In the genomic region with DNA sequence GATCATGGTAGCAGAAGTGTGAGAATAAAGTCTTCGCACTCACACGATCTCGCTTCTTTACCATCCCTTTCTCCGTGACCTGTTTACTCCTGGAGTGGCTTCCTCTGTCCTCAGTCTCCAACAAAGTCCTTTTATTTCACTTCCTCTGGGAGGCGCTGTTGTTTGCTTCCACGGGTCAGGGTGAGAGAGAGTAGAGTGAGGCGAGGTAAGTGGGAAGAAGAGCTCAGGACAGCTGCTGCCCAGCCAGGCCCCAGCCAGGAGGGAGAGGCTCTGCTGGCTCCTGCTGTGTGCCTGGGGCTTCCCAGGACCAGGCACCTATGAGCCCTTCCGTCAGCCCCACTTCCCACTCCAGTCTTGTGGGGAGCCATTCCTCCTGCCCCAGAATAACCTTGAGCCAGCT, we compare ENCODE assay signal across 15 cellular contexts.
DNase-seq lines count a peak whose midpoint lies in the region; ATAC-seq and TF ChIP-seq lines count a peak whose summit lies in the region.
"Had no signal": no experiment of that assay in that cellular context is flagged by ENCODE, and none has a peak within 500 bp of the region (broad histone marks: within the 10 kb centered on the region; RNA-seq: fewer than 3 reads in every experiment).

No MANE protein-coding gene starts in this region.

- peak; percentile 44 for TF ChIP-seq CTCF in nephron progenitor cell (IDR thresholded peaks at IDR 0.05)
- no peak for TF ChIP-seq CTCF in CD14-positive monocyte (IDR thresholded peaks at IDR 0.05)
- TF ChIP-seq CTCF in lower lobe of right lung (IDR thresholded peaks at IDR 0.05), result no peak

- DNase-seq in NCI-H510A treated with DMSO at 0.1 percent for 48 hours (lab: John Stamatoyannopoulos, UW), result peak; percentile 27
- DNase-seq in NCI-H510A (lab: John Stamatoyannopoulos, UW), result no peak
- peak; percentile 26 for DNase-seq in SKM-1 (lab: John Stamatoyannopoulos, UW; ENCODE audit: unreplicated experiment)
- DNase-seq in nephron progenitor cell, result peak; percentile 18
- no peak for DNase-seq in CD14-positive monocyte (ENCODE audit: low spot score)
- no peak for DNase-seq in lower lobe of right lung
- DNase-seq: colonic mucosa; GDM1; HFFc6; naive thymus-derived CD4-positive, alpha-beta T cell; NCI-H774; T-cell had no signal

- ATAC-seq in HG03442 (IDR thresholded peaks at IDR 0.05; ENCODE audit: unreplicated experiment) (peak; percentile 41), lower lobe of right lung (no peak), GM19455 (IDR thresholded peaks at IDR 0.05; ENCODE audit: unreplicated experiment) (no peak)
- ATAC-seq: naive thymus-derived CD4-positive, alpha-beta T cell; T-cell had no signal

- H3K36me3 Mint-ChIP-seq in nephron progenitor cell (ENCODE audit: low read depth), result peaks cover 3% of the 10 kb centered on the region
- no peaks in the 10 kb centered on the region for H3K36me3 Mint-ChIP-seq in CD14-positive monocyte
- H3K36me3 Mint-ChIP-seq: naive thymus-derived CD4-positive, alpha-beta T cell; T-cell; type B pancreatic cell had no signal

- H3K9me3 ChIP-seq in lower lobe of right lung, result no peaks in the 10 kb centered on the region
- H3K9me3 ChIP-seq: colonic mucosa had no signal

- no peak overlapping the region for H3K27ac ChIP-seq in lower lobe of right lung
- H3K27ac ChIP-seq: colonic mucosa had no signal

- H3K27me3 Mint-ChIP-seq in nephron progenitor cell (ENCODE audit: low read depth, poor library complexity) (peaks cover 4% of the 10 kb centered on the region), CD14-positive monocyte (ENCODE audit: low read depth in 3 of 3) (peaks cover 0 to 2% (median 1%) of the 10 kb centered on the region in 3 donors)
- H3K27me3 Mint-ChIP-seq: T-cell had no signal

- H3K4me3 Mint-ChIP-seq in nephron progenitor cell (no peak overlapping the region), CD14-positive monocyte (no peak overlapping the region)
- H3K4me3 Mint-ChIP-seq: HFFc6; naive thymus-derived CD4-positive, alpha-beta T cell; T-cell; type B pancreatic cell had no signal

- H3K4me1 Mint-ChIP-seq in nephron progenitor cell, result peaks cover 33% of the 10 kb centered on the region
- no peaks in the 10 kb centered on the region for H3K4me1 Mint-ChIP-seq in CD14-positive monocyte
- H3K4me1 Mint-ChIP-seq: naive thymus-derived CD4-positive, alpha-beta T cell; T-cell had no signal

- H3K4me3 ChIP-seq in lower lobe of right lung, result no peak overlapping the region
- H3K4me3 ChIP-seq: colonic mucosa had no signal

- intact Hi-C loops in CD14-positive monocyte (cut with micrococcal nuclease), result no loop called here
- intact Hi-C loops in lower lobe of right lung (cut with DNase I), result no loop called here

- no peaks in the 10 kb centered on the region for H3K36me3 ChIP-seq in lower lobe of right lung
- H3K36me3 ChIP-seq: colonic mucosa had no signal

- H3K9me3 Mint-ChIP-seq in nephron progenitor cell, result peaks cover 11% of the 10 kb centered on the region
- H3K9me3 Mint-ChIP-seq in CD14-positive monocyte, result peaks cover 0 to 11% (median 2%) of the 10 kb centered on the region in 7 donors
- H3K9me3 Mint-ChIP-seq: naive thymus-derived CD4-positive, alpha-beta T cell; T-cell; type B pancreatic cell had no signal

- H3K27ac Mint-ChIP-seq in nephron progenitor cell, result peak overlapping the region; percentile 39
- no peak overlapping the region for H3K27ac Mint-ChIP-seq in CD14-positive monocyte
- H3K27ac Mint-ChIP-seq: HFFc6; naive thymus-derived CD4-positive, alpha-beta T cell; T-cell; type B pancreatic cell had no signal

- no peaks in the 10 kb centered on the region for H3K4me1 ChIP-seq in lower lobe of right lung
- H3K4me1 ChIP-seq: colonic mucosa had no signal

- H3K27me3 ChIP-seq in lower lobe of right lung (ENCODE audit: low read depth), result no peaks in the 10 kb centered on the region
- H3K27me3 ChIP-seq: colonic mucosa had no signal

Comparison
In these comparisons a context has a peak if more than half of its experiments do, and no peak if none do; other contexts are left out.
1. DNase-seq: peak in NCI-H510A treated with DMSO at 0.1 percent for 48 hours (single experiment), SKM-1 (single experiment) and nephron progenitor cell (single experiment); none in NCI-H510A (single experiment), CD14-positive monocyte (single experiment) and lower lobe of right lung (single experiment).